8 cellular contexts compared by ENCODE assay signal in the genomic region with DNA sequence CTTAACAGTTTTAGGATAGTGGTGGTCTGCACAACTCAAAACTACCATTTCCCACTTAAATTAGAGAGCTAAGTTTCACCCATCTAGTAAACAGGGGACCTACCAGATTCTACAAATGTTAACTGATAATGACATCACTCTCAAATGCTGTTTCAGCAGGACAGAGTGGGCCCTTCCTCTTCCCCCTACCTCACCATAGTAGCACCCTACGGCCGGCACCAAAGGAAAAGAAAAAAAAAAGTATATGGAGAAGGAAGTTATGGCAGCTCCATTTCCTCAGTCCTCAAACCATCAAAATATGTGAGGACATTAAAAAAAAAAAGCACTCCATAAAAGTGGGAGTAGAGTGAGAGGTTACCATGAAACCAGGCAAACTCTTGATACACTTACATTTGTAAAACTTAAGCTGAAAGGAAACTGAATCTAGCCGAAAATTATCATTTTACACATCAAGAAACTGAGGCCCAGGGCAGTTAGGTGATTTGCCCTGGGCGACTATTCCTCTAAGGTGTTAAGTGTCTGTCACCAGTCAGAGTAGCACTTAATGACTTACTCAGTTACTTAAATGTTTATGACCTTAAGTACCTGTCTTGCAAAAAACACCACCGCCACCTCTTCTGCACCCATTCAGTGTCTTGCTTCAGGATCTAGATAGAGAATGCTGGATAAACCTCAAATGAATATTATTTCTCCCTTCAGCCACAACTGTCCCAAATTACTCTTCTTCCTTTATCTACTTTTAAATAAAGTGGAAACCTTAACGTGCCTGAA. TPM values are rescaled to one million over a fixed set of nuclear protein-coding genes. Genes with fewer than 3 reads are reported as not detected.
DNase-seq lines count a peak whose midpoint lies in the region; ATAC-seq and TF ChIP-seq lines count a peak whose summit lies in the region.

No MANE protein-coding gene starts in this region.

- intact Hi-C loops in activated T-helper 2 cell treated with anti-CD3 and anti-CD28 coated beads, Interferon-gamma antibody, Interleukin-2, Interleukin-4, amounts not matched to agents 10 μg/mL and 5 μg/mL and 100 μg/mL, durations not matched to agents 14 hours and 24 hours and 36 hours (cut with micrococcal nuclease) = loop anchor here (1.0 to 10.0 kb wide), 3 partner anchors 7 to 229 kb away; partner anchors contain the start of gene PPP2R3A

- peak overlapping the region; percentile 99 for H3K27ac ChIP-seq in BLaER1
- peak overlapping the region; percentile 94 for H3K27ac ChIP-seq in subcutaneous abdominal adipose tissue (ENCODE audit: low read depth, low read length)

- H3K27me3 ChIP-seq in BLaER1 = no peaks in the 10 kb centered on the region
- no peaks in the 10 kb centered on the region for H3K27me3 ChIP-seq in subcutaneous abdominal adipose tissue (ENCODE audit: control insufficient read depth in 5 of 5, insufficient read depth in 4 of 5, low read length in 5 of 5)

- peaks cover 72% of the 10 kb centered on the region for H4K20me1 ChIP-seq in BLaER1

- peaks cover 48% of the 10 kb centered on the region for H3K4me1 Mint-ChIP-seq in activated T-helper 2 cell treated with anti-CD3 and anti-CD28 coated beads, Interferon-gamma antibody, Interleukin-2, Interleukin-4, amounts not matched to agents 10 μg/mL and 5 μg/mL and 100 μg/mL, durations not matched to agents 14 hours and 24 hours and 36 hours (ENCODE audit: low read depth)

- no peaks in the 10 kb centered on the region for H3K27me3 Mint-ChIP-seq in activated T-helper 2 cell treated with anti-CD3 and anti-CD28 coated beads, Interferon-gamma antibody, Interleukin-2, Interleukin-4, amounts not matched to agents 10 μg/mL and 5 μg/mL and 100 μg/mL, durations not matched to agents 14 hours and 24 hours and 36 hours (ENCODE audit: low read depth)

- peaks cover 68% of the 10 kb centered on the region for H3K36me3 Mint-ChIP-seq in activated T-helper 2 cell treated with anti-CD3 and anti-CD28 coated beads, Interferon-gamma antibody, Interleukin-2, Interleukin-4, amounts not matched to agents 10 μg/mL and 5 μg/mL and 100 μg/mL, durations not matched to agents 14 hours and 24 hours and 36 hours (ENCODE audit: low read depth)

- H3K27ac Mint-ChIP-seq in activated T-helper 2 cell treated with anti-CD3 and anti-CD28 coated beads, Interferon-gamma antibody, Interleukin-2, Interleukin-4, amounts not matched to agents 10 μg/mL and 5 μg/mL and 100 μg/mL, durations not matched to agents 14 hours and 24 hours and 36 hours = peak overlapping the region; percentile 94

- H3K4me2 ChIP-seq in BLaER1 = peak overlapping the region; percentile 79

- TF ChIP-seq CTCF in HFF-Myc (IDR thresholded peaks at IDR 0.05; ENCODE audit: low read depth, low read length, missing control alignments) = no peak

- H3K4me3 Mint-ChIP-seq in activated T-helper 2 cell treated with anti-CD3 and anti-CD28 coated beads, Interferon-gamma antibody, Interleukin-2, Interleukin-4, amounts not matched to agents 10 μg/mL and 5 μg/mL and 100 μg/mL, durations not matched to agents 14 hours and 24 hours and 36 hours (ENCODE audit: low read depth) = peak overlapping the region; percentile 96

- H3K36me3 ChIP-seq in BLaER1 = peaks cover 17% of the 10 kb centered on the region
- no peaks in the 10 kb centered on the region for H3K36me3 ChIP-seq in subcutaneous abdominal adipose tissue (ENCODE audit: control insufficient read depth in 5 of 5, insufficient read depth in 5 of 5, low read length in 5 of 5)

- DNase-seq in HFF-Myc (ENCODE audit: extremely low read depth, low read depth) (no peak), inferior parietal cortex (ENCODE audit: extremely low spot score) (peak; percentile 18), SKM-1 (lab: John Stamatoyannopoulos, UW; ENCODE audit: unreplicated experiment) (no peak)
- DNase-seq in activated T-helper 2 cell treated with anti-CD3 and anti-CD28 coated beads, Interferon-gamma antibody, Interleukin-2, Interleukin-4, amounts not matched to agents 10 μg/mL and 5 μg/mL and 100 μg/mL, durations not matched to agents 14 hours and 24 hours and 36 hours (ENCODE audit: low spot score) = no peak

- ATAC-seq in GM19452 (IDR thresholded peaks at IDR 0.05; ENCODE audit: unreplicated experiment) (no peak), GM18502 (IDR thresholded peaks at IDR 0.05; ENCODE audit: poor library complexity, unreplicated experiment) (no peak)

- H3K9me3 ChIP-seq in BLaER1 = peaks cover 20% of the 10 kb centered on the region
- no peaks in the 10 kb centered on the region for H3K9me3 ChIP-seq in subcutaneous abdominal adipose tissue (ENCODE audit: control insufficient read depth in 5 of 5, low read length in 5 of 5)

- H3K4me1 ChIP-seq in BLaER1 (peaks cover 37% of the 10 kb centered on the region), subcutaneous abdominal adipose tissue (ENCODE audit: control insufficient read depth in 5 of 5, insufficient read depth in 5 of 5, low read length in 5 of 5) (peaks cover 4 to 65% (median 60%) of the 10 kb centered on the region in 5 donors)

- H3K9me3 Mint-ChIP-seq in activated T-helper 2 cell treated with anti-CD3 and anti-CD28 coated beads, Interferon-gamma antibody, Interleukin-2, Interleukin-4, amounts not matched to agents 10 μg/mL and 5 μg/mL and 100 μg/mL, durations not matched to agents 14 hours and 24 hours and 36 hours = no peaks in the 10 kb centered on the region

- peak overlapping the region; percentile 98 for H3K9ac ChIP-seq in BLaER1
- H3K9ac ChIP-seq in subcutaneous abdominal adipose tissue (ENCODE audit: low read length in 5 of 5) = peak overlapping the region; percentile 83 to 97 (median 89)

- H3K4me3 ChIP-seq in BLaER1 (peak overlapping the region; percentile 95), HFF-Myc (replicated peaks; ENCODE audit: low read depth, low read length) (peak overlapping the region; percentile 88), subcutaneous abdominal adipose tissue (ENCODE audit: low read depth in 1 of 5, low read length in 5 of 5) (peak overlapping the region; percentile 85 to 98 (median 96))

RNA-seq across cellular contexts. Expression of gene MSL2, which starts 2.7 kb away (rescaled TPM):
- 37.0 and 37.1 TPM in 2 replicates for total RNA-seq in activated T-helper 2 cell treated with anti-CD3 and anti-CD28 coated beads, Interferon-gamma antibody, Interleukin-2, Interleukin-4, amounts not matched to agents 10 μg/mL and 5 μg/mL and 100 μg/mL, durations not matched to agents 14 hours and 24 hours and 36 hours

RNA-seq across cellular contexts. Expression of gene PCCB, which starts 56.7 kb away (rescaled TPM):
- total RNA-seq in activated T-helper 2 cell treated with anti-CD3 and anti-CD28 coated beads, Interferon-gamma antibody, Interleukin-2, Interleukin-4, amounts not matched to agents 10 μg/mL and 5 μg/mL and 100 μg/mL, durations not matched to agents 14 hours and 24 hours and 36 hours = 44.5 and 47.5 TPM in 2 replicates
